29 cellular contexts compared by ENCODE assay signal in genomic region chr11:17588166-17588565, GRCh38. TPM values are rescaled to one million over a fixed set of nuclear protein-coding genes. Genes with fewer than 3 reads are reported as not detected.
"Had no signal": no experiment of that assay in that cellular context is flagged by ENCODE, and none has a peak within 500 bp of the region (broad histone marks: within the 10 kb centered on the region; RNA-seq: fewer than 3 reads in every experiment).

No MANE protein-coding gene starts in this region.

- H3K9me3 ChIP-seq: breast epithelium, heart left ventricle, left ventricle myocardium inferior, mucosa of descending colon, neutrophil, ovary, right lobe of liver had no signal

- ATAC-seq: activated CD8-positive, alpha-beta T cell treated with anti-CD3 and anti-CD28 coated beads for 36 hours; activated naive CD4-positive, alpha-beta T cell treated with anti-CD3 and anti-CD28 coated beads, Interleukin-2, amount 50 U/mL, for 72 hours; activated T-cell treated with anti-CD3 and anti-CD28 coated beads, Interleukin-2, amount 50 U/mL, for 4 hours; activated T-helper 17 cell treated with anti-CD3 and anti-CD28 coated beads, Interleukin-2, amount 50 U/mL, for 72 hours; heart left ventricle; mucosa of descending colon; right lobe of liver had no signal

- H3K4me1 ChIP-seq: breast epithelium, heart left ventricle, left ventricle myocardium inferior, right lobe of liver, tibial nerve had no signal

- H3K4me3 ChIP-seq: breast epithelium, heart left ventricle, left ventricle myocardium inferior, lung, mucosa of descending colon, ovary, right lobe of liver, tibial nerve had no signal

- H3K27ac ChIP-seq: breast epithelium, heart left ventricle, left ventricle myocardium inferior, neutrophil, ovary, right lobe of liver, tibial nerve had no signal

- H3K27me3 ChIP-seq: breast epithelium, ovary, right lobe of liver, tibial nerve had no signal

- DNase-seq: activated CD4-positive, alpha-beta T cell treated with anti-CD3 and anti-CD28 coated beads, Interleukin-2, amount 50 U/mL, for 1 hour; activated CD8-positive, alpha-beta T cell treated with anti-CD3 and anti-CD28 coated beads for 36 hours; activated naive CD4-positive, alpha-beta T cell; activated T-cell treated with anti-CD3 and anti-CD28 coated beads, Interleukin-2, amount 50 U/mL, for 4 hours; effector CD8-positive, alpha-beta T cell; hypothalamus; left ventricle myocardium inferior; mesendoderm; mucosa of descending colon; ovary; small intestine; stimulated activated CD4-positive, alpha-beta T cell treated with anti-CD3 and anti-CD28 coated beads, Interleukin-2, amount 100 ng/mL, for 24 hours; stimulated activated naive CD4-positive, alpha-beta T cell; T-helper 2 cell had no signal

- FAIRE-seq: colon, small intestine, urothelium cell line had no signal

- H3K36me3 ChIP-seq: breast epithelium, heart left ventricle, left ventricle myocardium inferior, neutrophil, ovary, right lobe of liver, tibial nerve had no signal

RNA-seq across cellular contexts. Expression of gene OTOG, which starts 41.1 kb away (rescaled TPM):
- total RNA-seq: activated CD8-positive, alpha-beta T cell treated with anti-CD3 and anti-CD28 coated beads for 36 hours; activated naive CD4-positive, alpha-beta T cell treated with anti-CD3 and anti-CD28 coated beads, Interleukin-2, amount 50 U/mL, for 72 hours; activated T-cell treated with anti-CD3 and anti-CD28 coated beads, Interleukin-2, amount 50 U/mL, for 4 hours; activated T-helper 17 cell treated with anti-CD3 and anti-CD28 coated beads, Interleukin-2, amount 50 U/mL, for 72 hours; breast epithelium; dermis microvascular lymphatic vessel endothelial cell; epithelial cell of proximal tubule; heart left ventricle; left ventricle myocardium inferior; natural killer cell treated with Interleukin-12 subunit alpha and Interleukin-12 subunit beta and Interleukin-15 and Interleukin-18, amount 100 ng/mL, for 72 hours; ovary; renal cortical epithelial cell; right lobe of liver; tibial nerve had no signal

RNA-seq across cellular contexts. Expression of gene USH1C, which starts 44.0 kb away (rescaled TPM):
- total RNA-seq: activated CD8-positive, alpha-beta T cell treated with anti-CD3 and anti-CD28 coated beads for 36 hours; activated naive CD4-positive, alpha-beta T cell treated with anti-CD3 and anti-CD28 coated beads, Interleukin-2, amount 50 U/mL, for 72 hours; activated T-cell treated with anti-CD3 and anti-CD28 coated beads, Interleukin-2, amount 50 U/mL, for 4 hours; activated T-helper 17 cell treated with anti-CD3 and anti-CD28 coated beads, Interleukin-2, amount 50 U/mL, for 72 hours; dermis microvascular lymphatic vessel endothelial cell; left ventricle myocardium inferior; myocyte; natural killer cell treated with Interleukin-12 subunit alpha and Interleukin-12 subunit beta and Interleukin-15 and Interleukin-18, amount 100 ng/mL, for 72 hours; tibial nerve had no signal
